1 cellular context compared by ENCODE assay signal in the genomic region with DNA sequence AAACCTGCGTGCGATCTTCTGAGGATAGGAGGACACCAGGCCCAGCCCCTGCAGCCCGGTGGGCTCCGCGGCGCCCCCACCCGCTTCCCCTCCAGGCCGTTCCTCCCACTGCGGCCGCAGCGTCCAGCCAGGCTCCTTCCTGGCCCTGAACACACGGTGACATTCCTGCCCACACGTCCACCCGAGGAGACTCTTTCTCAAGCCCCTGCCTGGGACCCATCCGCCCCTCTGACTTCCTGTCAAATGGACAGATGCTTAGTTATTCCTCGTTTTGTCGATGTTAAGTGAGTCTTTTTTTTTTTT.
TF ChIP-seq lines count a peak whose summit lies in the region.

No MANE protein-coding gene starts in this region.

TF ChIP-seq in GM12878, 131 proteins besides CTCF, POLR2A, EP300 and RAD21:
- TF ChIP-seq RUNX3 (IDR thresholded peaks at IDR 0.05; ENCODE audit: low read length), result no peak
- TF ChIP-seq WRNIP1 (IDR thresholded peaks at IDR 0.05; ENCODE audit: borderline replicate concordance, low read depth, low read length), result no peak
- no peak for TF ChIP-seq IKZF2 (IDR thresholded peaks at IDR 0.05)
- no peak for TF ChIP-seq SUZ12 (IDR thresholded peaks at IDR 0.05; ENCODE audit: unreplicated experiment)
- TF ChIP-seq, protein P1, sequence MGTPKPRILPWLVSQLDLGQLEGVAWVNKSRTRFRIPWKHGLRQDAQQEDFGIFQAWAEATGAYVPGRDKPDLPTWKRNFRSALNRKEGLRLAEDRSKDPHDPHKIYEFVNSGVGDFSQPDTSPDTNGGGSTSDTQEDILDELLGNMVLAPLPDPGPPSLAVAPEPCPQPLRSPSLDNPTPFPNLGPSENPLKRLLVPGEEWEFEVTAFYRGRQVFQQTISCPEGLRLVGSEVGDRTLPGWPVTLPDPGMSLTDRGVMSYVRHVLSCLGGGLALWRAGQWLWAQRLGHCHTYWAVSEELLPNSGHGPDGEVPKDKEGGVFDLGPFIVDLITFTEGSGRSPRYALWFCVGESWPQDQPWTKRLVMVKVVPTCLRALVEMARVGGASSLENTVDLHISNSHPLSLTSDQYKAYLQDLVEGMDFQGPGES (IDR thresholded peaks at IDR 0.05), result no peak
- TF ChIP-seq, protein P2, sequence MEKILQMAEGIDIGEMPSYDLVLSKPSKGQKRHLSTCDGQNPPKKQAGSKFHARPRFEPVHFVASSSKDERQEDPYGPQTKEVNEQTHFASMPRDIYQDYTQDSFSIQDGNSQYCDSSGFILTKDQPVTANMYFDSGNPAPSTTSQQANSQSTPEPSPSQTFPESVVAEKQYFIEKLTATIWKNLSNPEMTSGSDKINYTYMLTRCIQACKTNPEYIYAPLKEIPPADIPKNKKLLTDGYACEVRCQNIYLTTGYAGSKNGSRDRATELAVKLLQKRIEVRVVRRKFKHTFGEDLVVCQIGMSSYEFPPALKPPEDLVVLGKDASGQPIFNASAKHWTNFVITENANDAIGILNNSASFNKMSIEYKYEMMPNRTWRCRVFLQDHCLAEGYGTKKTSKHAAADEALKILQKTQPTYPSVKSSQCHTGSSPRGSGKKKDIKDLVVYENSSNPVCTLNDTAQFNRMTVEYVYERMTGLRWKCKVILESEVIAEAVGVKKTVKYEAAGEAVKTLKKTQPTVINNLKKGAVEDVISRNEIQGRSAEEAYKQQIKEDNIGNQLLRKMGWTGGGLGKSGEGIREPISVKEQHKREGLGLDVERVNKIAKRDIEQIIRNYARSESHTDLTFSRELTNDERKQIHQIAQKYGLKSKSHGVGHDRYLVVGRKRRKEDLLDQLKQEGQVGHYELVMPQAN (conservative IDR thresholded peaks at IDR 0.05), result no peak
- no peak for TF ChIP-seq IKZF1 (conservative IDR thresholded peaks at IDR 0.05)
- TF ChIP-seq CEBPB (IDR thresholded peaks at IDR 0.05; ENCODE audit: borderline replicate concordance in 1 of 2, low read depth in 2 of 2, low read length in 2 of 2), result no peak
- no peak for TF ChIP-seq BMI1 (IDR thresholded peaks at IDR 0.05; ENCODE audit: borderline replicate concordance)
TF ChIP-seq in GM12878: peak in this region for 0.
